Comparison of ENCODE assay signal across 14 cellular contexts in genomic region chr1:223135176-223135575, GRCh38. TPM values are rescaled to one million over a fixed set of nuclear protein-coding genes. Genes with fewer than 3 reads are reported as not detected.
DNase-seq lines count a peak whose midpoint lies in the region; ATAC-seq, FAIRE-seq and TF ChIP-seq lines count a peak whose summit lies in the region.
"Had no signal": no experiment of that assay in that cellular context is flagged by ENCODE, and none has a peak within 500 bp of the region (broad histone marks: within the 10 kb centered on the region; RNA-seq: fewer than 3 reads in every experiment).

No MANE protein-coding gene starts in this region.

- H4K20me1 ChIP-seq in osteoblast (ENCODE audit: insufficient read depth, low read length) = no peaks in the 10 kb centered on the region

- no peak overlapping the region for H3K27ac ChIP-seq in osteoblast (ENCODE audit: low read depth, low read length)
- H3K27ac ChIP-seq: SJCRH30 had no signal

- no peak overlapping the region for H3K4me3 ChIP-seq in osteoblast (ENCODE audit: insufficient read depth, low read length)
- H3K4me3 ChIP-seq: body of pancreas, SJCRH30 had no signal

- peaks cover 30% of the 10 kb centered on the region for H3K4me1 ChIP-seq in osteoblast (ENCODE audit: insufficient read depth, low read length)
- H3K4me1 ChIP-seq: SJCRH30 had no signal

- H3K27me3 ChIP-seq in osteoblast (ENCODE audit: insufficient read depth, low read length) = peaks cover 28% of the 10 kb centered on the region
- H3K27me3 ChIP-seq: body of pancreas, SJCRH30 had no signal

- no peaks in the 10 kb centered on the region for H3K36me3 ChIP-seq in osteoblast (ENCODE audit: insufficient read depth, low read length)
- H3K36me3 ChIP-seq: SJCRH30 had no signal

- DNase-seq in AG08396 (ENCODE audit: low spot score) (peak; percentile 83), RCC 7860 (ENCODE audit: low spot score) (peak; percentile 41), fibroblast of gingiva (ENCODE audit: low read depth) (peak; percentile 80), osteoblast (ENCODE audit: insufficient read length, low spot score, missing footprints) (peak; percentile 90), activated T-cell treated with anti-CD3 and anti-CD28 coated beads for 4 hours (no peak)
- DNase-seq: activated CD4-positive, alpha-beta T cell treated with anti-CD3 and anti-CD28 coated beads, Interleukin-2, amount 10 ng/mL, durations not matched to agents 24 days and 14 days; body of pancreas; hypothalamus; NCI-H1436 treated with DMSO at 0.1 percent for 48 hours; occipital lobe; SJCRH30 had no signal

- H3K4me2 ChIP-seq in osteoblast (ENCODE audit: insufficient read depth, low read length) = peak overlapping the region; percentile 29

- no peak for TF ChIP-seq CTCF in osteoblast (IDR thresholded peaks at IDR 0.05; ENCODE audit: extremely low read depth, low read depth, low read length)

- H3K9me3 ChIP-seq in osteoblast (ENCODE audit: low read depth, low read length) = no peaks in the 10 kb centered on the region
- H3K9me3 ChIP-seq: body of pancreas, SJCRH30 had no signal

- ATAC-seq in GM18511 (IDR thresholded peaks at IDR 0.05; ENCODE audit: unreplicated experiment) (no peak), HG02623 (IDR thresholded peaks at IDR 0.05; ENCODE audit: unreplicated experiment) (no peak), HG03521 (IDR thresholded peaks at IDR 0.05; ENCODE audit: unreplicated experiment) (no peak)
- ATAC-seq: body of pancreas had no signal

- no peaks in the 10 kb centered on the region for H3K79me2 ChIP-seq in osteoblast (ENCODE audit: insufficient read depth, low read length)

- H2AFZ ChIP-seq in osteoblast (ENCODE audit: low read length) = no peak overlapping the region

- peak; percentile 58 for FAIRE-seq in RCC 7860 (lab: Jason Lieb, UNC)

RNA-seq across cellular contexts. Expression of gene TLR5, which starts 7.9 kb away (rescaled TPM):
- under 0.01 and 0.88 TPM in 2 replicates for total RNA-seq in osteoblast
- total RNA-seq: activated CD4-positive, alpha-beta T cell treated with anti-CD3 and anti-CD28 coated beads, Interleukin-2, amount 10 ng/mL, durations not matched to agents 24 days and 14 days had no signal
